8 cellular contexts compared by ENCODE assay signal in the genomic region with DNA sequence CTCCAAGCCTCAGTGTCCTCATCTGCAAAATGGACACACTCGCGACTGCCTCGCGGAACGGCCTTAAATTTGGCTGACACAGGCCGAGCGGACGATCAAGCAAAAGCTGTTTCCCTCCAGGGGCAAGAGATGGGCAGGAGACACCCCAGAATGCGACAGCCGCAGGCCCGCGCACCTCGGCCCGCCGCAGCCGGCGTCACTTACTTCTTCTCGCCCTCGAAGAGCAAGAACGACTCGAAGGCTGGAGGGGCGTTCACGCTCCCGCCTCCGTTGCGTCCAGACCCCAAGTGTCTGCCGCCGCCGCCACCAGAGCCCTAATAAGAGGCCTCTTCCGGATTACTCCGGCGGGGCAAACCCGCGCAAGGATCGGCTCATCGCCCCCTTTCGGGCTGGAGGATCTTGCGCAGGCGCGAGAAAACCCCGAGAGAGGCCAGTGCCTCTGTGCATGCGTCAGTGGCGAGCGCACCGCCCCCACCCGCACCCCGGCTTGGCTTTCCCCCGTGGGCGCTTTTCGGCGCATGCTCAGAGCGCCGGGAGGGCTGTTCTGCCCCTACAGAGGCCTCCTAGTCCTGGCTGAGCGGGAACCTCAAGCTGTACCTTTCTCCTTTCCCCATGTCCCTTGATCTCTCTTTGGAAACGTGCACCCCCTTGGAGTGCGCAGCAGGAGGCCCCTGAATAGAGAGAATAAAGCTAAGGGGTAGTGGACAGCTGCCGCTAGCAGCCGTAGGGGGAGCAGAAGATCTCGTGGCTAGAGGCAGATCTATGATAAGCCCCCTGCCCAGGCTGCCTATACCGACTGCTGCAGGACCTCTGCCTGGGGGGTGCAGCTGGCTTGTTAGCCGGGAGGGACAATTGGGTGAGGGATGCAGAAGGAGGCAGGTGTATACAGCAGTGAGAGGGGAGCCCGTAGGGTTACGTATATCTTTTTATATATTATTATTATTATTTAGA. TPM values are rescaled to one million over a fixed set of nuclear protein-coding genes. Genes with fewer than 3 reads are reported as not detected.
DNase-seq lines count a peak whose midpoint lies in the region; FAIRE-seq and TF ChIP-seq lines count a peak whose summit lies in the region.
"Not testable (repeated sequence)": the region's sequence is repeated elsewhere in the genome, so short reads cannot be mapped to it uniquely, and the experiment has no call there.

No MANE protein-coding gene starts in this region.

- peak; percentile 80 for TF ChIP-seq CTCF in LNCAP (IDR thresholded peaks at IDR 0.05)
- TF ChIP-seq CTCF in fibroblast of pulmonary artery (IDR thresholded peaks at IDR 0.05; ENCODE audit: low read length, missing control alignments): peak; percentile 44
- peak; percentile 65 to 79 (median 71) for TF ChIP-seq CTCF in nephron (IDR thresholded peaks at IDR 0.05; ENCODE audit: unreplicated experiment in 3 of 3)

- FAIRE-seq in H54 (lab: Jason Lieb, UNC): peak; percentile 82

- peak; percentile 55; the same call in 1 of the 2 replicates for TF ChIP-seq POLR2A in H54 (IDR thresholded peaks at IDR 0.05; ENCODE audit: low read depth, low read length)

- H3K9me3 Mint-ChIP-seq in activated T-helper 2 cell treated with anti-CD3 and anti-CD28 coated beads, Interferon-gamma antibody, Interleukin-2, Interleukin-4, amounts not matched to agents 10 μg/mL and 5 μg/mL and 100 μg/mL, durations not matched to agents 14 hours and 24 hours and 36 hours; nephron: not testable (repeated sequence)

- intact Hi-C loops in activated T-helper 2 cell treated with anti-CD3 and anti-CD28 coated beads, Interferon-gamma antibody, Interleukin-2, Interleukin-4, amounts not matched to agents 10 μg/mL and 5 μg/mL and 100 μg/mL, durations not matched to agents 14 hours and 24 hours and 36 hours (cut with micrococcal nuclease): loop anchor here (1.0 to 2.0 kb wide), 2 partner anchors 25 to 64 kb away; a partner anchor contains a TSS

- in situ Hi-C loops in G401 (cut with HindIII; ENCODE audit: low sequenced_read_pairs): not testable (repeated sequence)

- H3K27me3 Mint-ChIP-seq in activated T-helper 2 cell treated with anti-CD3 and anti-CD28 coated beads, Interferon-gamma antibody, Interleukin-2, Interleukin-4, amounts not matched to agents 10 μg/mL and 5 μg/mL and 100 μg/mL, durations not matched to agents 14 hours and 24 hours and 36 hours (ENCODE audit: low read depth); nephron (ENCODE audit: low read depth): not testable (repeated sequence)

- peak; percentile 97 for DNase-seq in G401 (ENCODE audit: low spot score)
- peak; percentile 99 for DNase-seq in H54 (ENCODE audit: insufficient read length, low spot score)
- DNase-seq in RPMI8226: peak; percentile 99
- peak; percentile 98 for DNase-seq in activated T-helper 2 cell treated with anti-CD3 and anti-CD28 coated beads, Interferon-gamma antibody, Interleukin-2, Interleukin-4, amounts not matched to agents 10 μg/mL and 5 μg/mL and 100 μg/mL, durations not matched to agents 14 hours and 24 hours and 36 hours (ENCODE audit: low spot score)
- peak; percentile 97 for DNase-seq in fibroblast of pulmonary artery (ENCODE audit: low read depth)
- peak; percentile 99 for DNase-seq in stimulated activated naive CD4-positive, alpha-beta T cell treated with Interleukin-2 at 50 U/mL for 16 hours (lab: John Stamatoyannopoulos, UW)

- H3K4me1 Mint-ChIP-seq in activated T-helper 2 cell treated with anti-CD3 and anti-CD28 coated beads, Interferon-gamma antibody, Interleukin-2, Interleukin-4, amounts not matched to agents 10 μg/mL and 5 μg/mL and 100 μg/mL, durations not matched to agents 14 hours and 24 hours and 36 hours (ENCODE audit: low read depth): peaks cover 14% of the 10 kb centered on the region
- H3K4me1 Mint-ChIP-seq in nephron: peaks cover 13% of the 10 kb centered on the region

- H3K4me3 Mint-ChIP-seq in activated T-helper 2 cell treated with anti-CD3 and anti-CD28 coated beads, Interferon-gamma antibody, Interleukin-2, Interleukin-4, amounts not matched to agents 10 μg/mL and 5 μg/mL and 100 μg/mL, durations not matched to agents 14 hours and 24 hours and 36 hours (ENCODE audit: low read depth): peak overlapping the region; percentile 89
- H3K4me3 Mint-ChIP-seq in nephron: peak overlapping the region; percentile 89 to 95 (median 95)

- H3K36me3 Mint-ChIP-seq in activated T-helper 2 cell treated with anti-CD3 and anti-CD28 coated beads, Interferon-gamma antibody, Interleukin-2, Interleukin-4, amounts not matched to agents 10 μg/mL and 5 μg/mL and 100 μg/mL, durations not matched to agents 14 hours and 24 hours and 36 hours (ENCODE audit: low read depth); nephron (ENCODE audit: low read depth): not testable (repeated sequence)

- H3K27ac Mint-ChIP-seq in activated T-helper 2 cell treated with anti-CD3 and anti-CD28 coated beads, Interferon-gamma antibody, Interleukin-2, Interleukin-4, amounts not matched to agents 10 μg/mL and 5 μg/mL and 100 μg/mL, durations not matched to agents 14 hours and 24 hours and 36 hours: peak overlapping the region; percentile 86
- peak overlapping the region; percentile 89 to 97 (median 95) for H3K27ac Mint-ChIP-seq in nephron

- peak overlapping the region; percentile 72 for H3K4me3 ChIP-seq in fibroblast of pulmonary artery (replicated peaks; ENCODE audit: low read depth, low read length)

RNA-seq across cellular contexts. Expression of a gene that starts 21.4 kb away (rescaled TPM):
- not detected in 2 replicates for total RNA-seq in G401 (2014; rRNA removed; shearing (Covaris generic))
- total RNA-seq in activated T-helper 2 cell treated with anti-CD3 and anti-CD28 coated beads, Interferon-gamma antibody, Interleukin-2, Interleukin-4, amounts not matched to agents 10 μg/mL and 5 μg/mL and 100 μg/mL, durations not matched to agents 14 hours and 24 hours and 36 hours: not detected in 2 replicates

RNA-seq across cellular contexts. Expression of a gene that starts 25.4 kb away (rescaled TPM):
- total RNA-seq in G401 (2014; rRNA removed; shearing (Covaris generic)): 101 and 119 TPM in 2 replicates
- 131 and 143 TPM in 2 replicates for total RNA-seq in activated T-helper 2 cell treated with anti-CD3 and anti-CD28 coated beads, Interferon-gamma antibody, Interleukin-2, Interleukin-4, amounts not matched to agents 10 μg/mL and 5 μg/mL and 100 μg/mL, durations not matched to agents 14 hours and 24 hours and 36 hours

RNA-seq across cellular contexts. Expression of a gene that starts 46.2 kb away (rescaled TPM):
- total RNA-seq in G401 (2014; rRNA removed; shearing (Covaris generic)): 2.8 and 2.9 TPM in 2 replicates
- total RNA-seq in activated T-helper 2 cell treated with anti-CD3 and anti-CD28 coated beads, Interferon-gamma antibody, Interleukin-2, Interleukin-4, amounts not matched to agents 10 μg/mL and 5 μg/mL and 100 μg/mL, durations not matched to agents 14 hours and 24 hours and 36 hours: 0.67 and 0.73 TPM in 2 replicates

Comparison
In these comparisons a context has a peak if more than half of its experiments do, and no peak if none do; other contexts are left out.
1. Peak in every context shown above with its lines: DNase-seq and H3K4me3 ChIP-seq.